In the genomic region with DNA sequence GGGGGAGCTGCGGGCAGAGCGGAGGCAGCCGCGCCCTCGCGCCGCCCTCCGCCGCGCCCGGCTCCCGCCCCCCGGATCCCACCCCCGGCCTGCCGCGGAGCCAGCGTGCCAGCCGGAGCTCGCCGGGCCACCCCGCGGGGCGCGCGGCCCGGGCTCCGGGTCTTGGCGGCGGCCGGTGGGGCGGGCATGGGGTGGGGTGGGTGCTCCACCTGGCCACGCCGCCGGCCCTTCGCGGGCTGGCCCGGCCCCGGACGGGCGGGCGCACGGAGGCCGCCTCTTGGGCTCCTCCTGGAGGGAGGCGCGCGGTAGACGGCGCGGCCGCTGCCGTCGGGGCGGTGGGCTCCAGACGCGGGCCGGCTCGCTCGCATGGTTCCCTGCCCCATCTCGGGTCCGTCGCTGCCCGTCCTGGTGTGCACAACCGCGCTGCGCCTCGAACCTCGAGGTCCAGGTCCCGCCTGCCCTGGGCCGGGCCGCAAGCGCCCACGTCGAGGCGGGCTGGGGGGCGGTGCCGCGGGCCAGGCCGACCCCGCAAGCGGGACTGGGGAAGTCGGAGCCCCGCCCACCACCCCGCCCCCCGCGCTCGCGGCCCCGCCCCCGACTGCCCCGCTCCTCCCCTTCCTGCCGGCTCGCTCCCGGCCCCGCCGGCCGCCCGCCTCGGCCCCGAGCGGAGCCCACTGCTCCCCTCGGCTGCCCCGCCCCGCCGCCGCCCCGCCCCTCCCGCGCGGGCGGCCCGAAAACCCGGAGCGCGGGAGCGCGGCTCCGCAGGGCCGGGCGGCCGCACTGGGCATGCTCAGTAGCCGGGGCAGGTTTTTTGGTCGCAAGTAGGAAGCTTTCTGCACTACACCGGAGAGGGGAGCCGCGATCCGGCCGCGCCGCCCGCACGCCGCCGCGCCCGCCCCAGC, we compare ENCODE assay signal across 8 cellular contexts. TPM values are rescaled to one million over a fixed set of nuclear protein-coding genes. Genes with fewer than 3 reads are reported as not detected.
DNase-seq lines count a peak whose midpoint lies in the region; ATAC-seq and TF ChIP-seq lines count a peak whose summit lies in the region.

TSS of gene CDYL (plus strand) at position 814 of the 902 bp plus-strand sequence. CDS start 380 bp downstream, outside the sequence.

- in situ Hi-C loops in HAP-1 (cut with MboI; ENCODE audit: low sequenced_read_pairs), result no loop called here

- H3K36me3 ChIP-seq in HAP-1 (replicated peaks) (0 out of 2 replicates have a peak, but pooled peaks cover 2% of the 10 kb centered on the region), MM.1S (replicated peaks; ENCODE audit: insufficient read depth, low read length) (no peaks in the 10 kb centered on the region), neuron (ENCODE audit: insufficient read depth, low read length) (no peaks in the 10 kb centered on the region)

- H3F3A ChIP-seq in MM.1S (ENCODE audit: insufficient read depth, low read length), result peaks cover 12% of the 10 kb centered on the region

- no peak for TF ChIP-seq CTCF in MM.1S (IDR thresholded peaks at IDR 0.05; ENCODE audit: low read length)
- peak; percentile 65 for TF ChIP-seq CTCF in foreskin keratinocyte (conservative IDR thresholded peaks at IDR 0.05)

- H2AFZ ChIP-seq in MM.1S (ENCODE audit: low read length) (peak within 1 kb of the TSS; percentile 78), neuron (ENCODE audit: low read depth, low read length) (no peak within 1 kb of the TSS)

- H3K27me3 ChIP-seq in HAP-1 (ENCODE audit: low read depth), result no peaks in the 10 kb centered on the region
- 0 out of 2 replicates have a peak, but pooled peaks cover 5% of the 10 kb centered on the region for H3K27me3 ChIP-seq in MM.1S (replicated peaks; ENCODE audit: insufficient read depth, low read length)
- H3K27me3 ChIP-seq in foreskin keratinocyte, result no peaks in the 10 kb centered on the region
- H3K27me3 ChIP-seq in neuron (ENCODE audit: insufficient read depth, low read length), result peaks cover 31% of the 10 kb centered on the region

- peak; percentile 81 for ATAC-seq in foreskin keratinocyte

- peaks cover 37% of the 10 kb centered on the region for H3K79me2 ChIP-seq in MM.1S (ENCODE audit: low read length)

- H4K20me1 ChIP-seq in MM.1S (ENCODE audit: insufficient read depth, low read length), result peaks cover 5% of the 10 kb centered on the region; the same call in 1 of the 2 replicates

- peak within 1 kb of the TSS; percentile 41 for H3K4me3 ChIP-seq in HAP-1
- peak within 1 kb of the TSS; percentile 70 for H3K4me3 ChIP-seq in MM.1S (ENCODE audit: low read length)
- H3K4me3 ChIP-seq in neuron (ENCODE audit: low read length), result peak within 1 kb of the TSS; percentile 90

- H3K9me2 ChIP-seq in MM.1S (replicated peaks; ENCODE audit: insufficient read depth, low read length), result no peaks in the 10 kb centered on the region

- H3K27ac ChIP-seq in MM.1S (ENCODE audit: low read length) (peak within 1 kb of the TSS; percentile 69), foreskin keratinocyte (peak within 1 kb of the TSS; percentile 90)

- H3K4me1 ChIP-seq in HAP-1, result peaks cover 32% of the 10 kb centered on the region
- peaks cover 27% of the 10 kb centered on the region for H3K4me1 ChIP-seq in MM.1S (ENCODE audit: low read length)
- H3K4me1 ChIP-seq in foreskin keratinocyte, result peaks cover 4% of the 10 kb centered on the region
- peaks cover 13% of the 10 kb centered on the region for H3K4me1 ChIP-seq in neuron (ENCODE audit: insufficient read depth, low read length)

- DNase-seq in ELF-1 (ENCODE audit: low read depth, low spot score), result peak; percentile 88
- peak; percentile 76 to 89 for DNase-seq in HAP-1 (ENCODE audit: low spot score in 2 of 2)
- DNase-seq in MM.1S, result peak; percentile 90
- peak; percentile 73 for DNase-seq in SIG-M5 treated with dmso at 0.1 percent for 504 hours (lab: John Stamatoyannopoulos, UW; ENCODE audit: unreplicated experiment)
- DNase-seq in activated gamma-delta T cell (lab: John Stamatoyannopoulos, UW), result peak; percentile 88
- peak; percentile 63 to 81 for DNase-seq in foreskin keratinocyte
- DNase-seq in stromal cell of bone marrow (ENCODE audit: low read depth), result peak; percentile 75

- peak within 1 kb of the TSS; percentile 55 for H3K9ac ChIP-seq in MM.1S (ENCODE audit: low read length)

- no peaks in the 10 kb centered on the region for H3K9me3 ChIP-seq in HAP-1
- H3K9me3 ChIP-seq in MM.1S (replicated peaks; ENCODE audit: insufficient read depth, low read length), result no peaks in the 10 kb centered on the region
- peaks cover 7% of the 10 kb centered on the region for H3K9me3 ChIP-seq in neuron (ENCODE audit: low read length)

- peak within 1 kb of the TSS; percentile 85 for H3K4me2 ChIP-seq in MM.1S (ENCODE audit: low read depth, low read length)

RNA-seq across cellular contexts. Expression of gene CDYL, which starts in this region (rescaled TPM):
- 38.4 and 40.8 TPM in 2 replicates for total RNA-seq in foreskin keratinocyte
- polyA plus RNA-seq in foreskin keratinocyte, result 10.5 and 11.0 TPM in 2 replicates

Comparison
In these comparisons a context has a peak if more than half of its experiments do, and no peak if none do; other contexts are left out.
1. Peak in every context shown above with its lines: DNase-seq, ATAC-seq, H3K4me3 ChIP-seq and H3K27ac ChIP-seq.